ENCODE assay signal across 16 cellular contexts in genomic region chr1:222417264-222417663, GRCh38.
"Had no signal": no experiment of that assay in that cellular context is flagged by ENCODE, and none has a peak within 500 bp of the region (broad histone marks: within the 10 kb centered on the region; RNA-seq: fewer than 3 reads in every experiment).

No MANE protein-coding gene starts in this region.

- H3K4me1 ChIP-seq: esophagus squamous epithelium, thyroid gland had no signal

- H3K9me3 ChIP-seq: esophagus squamous epithelium, thyroid gland had no signal

- H3K36me3 Mint-ChIP-seq: natural killer cell had no signal

- H3K4me3 ChIP-seq: dorsolateral prefrontal cortex, esophagus squamous epithelium, lung, SK-N-MC, thyroid gland had no signal

- H3K27me3 Mint-ChIP-seq: activated naive CD8-positive, alpha-beta T cell treated with anti-CD3 and anti-CD28 coated beads for 36 hours had no signal

- ATAC-seq: left colon, natural killer cell had no signal

- H3K27ac Mint-ChIP-seq: activated naive CD8-positive, alpha-beta T cell treated with anti-CD3 and anti-CD28 coated beads for 36 hours; natural killer cell had no signal

- H3K27ac ChIP-seq: dorsolateral prefrontal cortex, esophagus squamous epithelium, SK-N-MC, thyroid gland had no signal

- H3K9me3 Mint-ChIP-seq: natural killer cell had no signal

- H3K4me3 Mint-ChIP-seq: activated naive CD8-positive, alpha-beta T cell treated with anti-CD3 and anti-CD28 coated beads for 36 hours; natural killer cell had no signal

- H3K27me3 ChIP-seq: esophagus squamous epithelium, thyroid gland had no signal

- DNase-seq: activated CD8-positive, alpha-beta memory T cell treated with anti-CD3 and anti-CD28 coated beads for 24 hours; activated effector memory CD4-positive, alpha-beta T cell treated with anti-CD3 and anti-CD28 coated beads, Interleukin-2, amount 50 U/mL, for 16 hours; activated naive CD8-positive, alpha-beta T cell treated with anti-CD3 and anti-CD28 coated beads for 36 hours; aorta; dorsolateral prefrontal cortex; esophagus squamous epithelium; foreskin fibroblast; glutamatergic neuron; left colon; natural killer cell; posterior cingulate gyrus; stimulated activated CD4-positive, alpha-beta T cell treated with anti-CD3 and anti-CD28 coated beads, Interleukin-4, amount 100 ng/mL, for 4 hours; T-helper 2 cell; thyroid gland had no signal

- H3K36me3 ChIP-seq: esophagus squamous epithelium, thyroid gland had no signal
